In genomic region chr9:98796364-98797101, GRCh38 we compare ENCODE assay signal across 8 cellular contexts. TPM values are rescaled to one million over a fixed set of nuclear protein-coding genes. Genes with fewer than 3 reads are reported as not detected.
DNase-seq lines count a peak whose midpoint lies in the region; ATAC-seq and TF ChIP-seq lines count a peak whose summit lies in the region.

Gene ANKS6, minus strand, starts transcription at chr9:98796555. Its CDS starts 64 bp downstream, at chr9:98796491.

- H3K9me2 ChIP-seq in hepatocyte (replicated peaks; ENCODE audit: insufficient read depth), result no peaks in the 10 kb centered on the region

- peak within 1 kb of the TSS; percentile 100 for H2AFZ ChIP-seq in hepatocyte

- H3K4me1 ChIP-seq in ascending aorta, result peaks cover 0 to 10% of the 10 kb centered on the region in 2 donors
- peaks cover 12% of the 10 kb centered on the region for H3K4me1 ChIP-seq in hepatocyte (ENCODE audit: insufficient read depth)
- no peaks in the 10 kb centered on the region for H3K4me1 ChIP-seq in aorta (ENCODE audit: control insufficient read depth in 1 of 2, insufficient read depth in 2 of 2, low read length in 2 of 2)

- H3K79me2 ChIP-seq in hepatocyte, result peaks cover 38% of the 10 kb centered on the region

- TF ChIP-seq CTCF in ascending aorta (IDR thresholded peaks at IDR 0.05) (peak in 1 of 3 experiments; percentile 79), hepatocyte (IDR thresholded peaks at IDR 0.05; ENCODE audit: poor library complexity) (peak; percentile 51)

- H3K9me3 ChIP-seq in ascending aorta (no peaks in the 10 kb centered on the region), hepatocyte (ENCODE audit: low read depth) (peaks cover 5% of the 10 kb centered on the region), aorta (ENCODE audit: control insufficient read depth, low read length) (no peaks in the 10 kb centered on the region)

- H3K36me3 ChIP-seq in ascending aorta (no peaks in the 10 kb centered on the region), hepatocyte (replicated peaks; ENCODE audit: insufficient read depth, low read depth) (no peaks in the 10 kb centered on the region), aorta (ENCODE audit: control insufficient read depth in 1 of 2, insufficient read depth in 2 of 2, low read length in 1 of 2) (no peaks in the 10 kb centered on the region)

- H3K4me3 ChIP-seq in ascending aorta (peak within 1 kb of the TSS; percentile 72), hepatocyte (peak within 1 kb of the TSS; percentile 87), aorta (ENCODE audit: low read length in 2 of 2) (peak within 1 kb of the TSS; percentile 64 to 88)

- H3K4me2 ChIP-seq in hepatocyte, result peak within 1 kb of the TSS; percentile 99

- 11% methylated on average over 47 of the region's 86 CpGs for WGBS in hepatocyte (ENCODE audit: low lambda C conversion rate, missing lambda C conversion rate)
- 5 to 7% methylated on average over 69 to 86 of the region's 86 CpGs for WGBS in aorta, 2 donors

- H3K27ac ChIP-seq in ascending aorta, result peak within 1 kb of the TSS; percentile 67 to 70
- peak within 1 kb of the TSS; percentile 89 for H3K27ac ChIP-seq in hepatocyte
- peak within 1 kb of the TSS in 1 of 2 donors; percentile 47 for H3K27ac ChIP-seq in aorta (ENCODE audit: low read depth in 1 of 2, low read length in 2 of 2)

- in situ Hi-C loops in G401 (cut with HindIII; ENCODE audit: low sequenced_read_pairs), result no loop called here

- ATAC-seq in aorta (ENCODE audit: low FRiP score), result peak; percentile 95

- DNase-seq in G401 (ENCODE audit: low spot score), result peak; percentile 75
- DNase-seq in GOT3 (lab: John Stamatoyannopoulos, UW), result peak; percentile 26
- DNase-seq in LoVo (ENCODE audit: low spot score), result peak; percentile 85
- peak; percentile 53 for DNase-seq in T-helper 22 cell (ENCODE audit: low read depth)
- peak; percentile 19 to 89 for DNase-seq in ascending aorta (ENCODE audit: low spot score in 2 of 2)
- peak; percentile 94 for DNase-seq in hepatocyte (ENCODE audit: low spot score)
- DNase-seq in retina, result peak; percentile 86
- DNase-seq in aorta, result peak; percentile 85 to 95

- H3K27me3 ChIP-seq in ascending aorta (no peaks in the 10 kb centered on the region), hepatocyte (no peaks in the 10 kb centered on the region), aorta (ENCODE audit: control insufficient read depth in 1 of 2, insufficient read depth in 2 of 2, low read length in 1 of 2) (no peaks in the 10 kb centered on the region)

- intact Hi-C loops in ascending aorta (cut with DNase I) (loop anchor here (2.0 to 10.0 kb wide), 7 partner anchors 192 to 1631 kb away; partner anchors contain the start of genes ANP32B, ERP44, INVS and MSANTD3), aorta (cut with DNase I) (loop anchor here in 1 of 2 donors (10.0 kb wide), 1 partner anchor 602 kb away; the partner anchor contains the start of gene CORO2A)

- H4K20me1 ChIP-seq in hepatocyte (ENCODE audit: insufficient read depth, poor library complexity, severe bottlenecking), result no peaks in the 10 kb centered on the region

RNA-seq across cellular contexts. Expression of gene ANKS6, which starts in this region (rescaled TPM):
- total RNA-seq in G401 (2014; rRNA removed; shearing (Covaris generic)), result 55.6 and 59.3 TPM in 2 replicates
- total RNA-seq in ascending aorta (13.0 TPM), hepatocyte (22.9 and 24.6 TPM in 2 replicates), aorta (10 to 100 TPM; 19.5 to 21.9 TPM)
- polyA plus RNA-seq in hepatocyte (21.3 and 23.5 TPM in 2 replicates), aorta (10 to 100 TPM in 1 of 2 donors, 1 to 10 TPM in 1; 8.4 to 23.8 TPM)

Comparison
In these comparisons a context has a peak if more than half of its experiments do, and no peak if none do; other contexts are left out.
1. DNase-seq: peak in every context shown above with its lines; median percentile 94 in hepatocyte; 90 in aorta; 86 in retina; 85 in LoVo; 75 in G401; 54 in ascending aorta; 53 in T-helper 22 cell; 26 in GOT3.